Comparison of ENCODE assay signal across 1 cellular context in the genomic region with DNA sequence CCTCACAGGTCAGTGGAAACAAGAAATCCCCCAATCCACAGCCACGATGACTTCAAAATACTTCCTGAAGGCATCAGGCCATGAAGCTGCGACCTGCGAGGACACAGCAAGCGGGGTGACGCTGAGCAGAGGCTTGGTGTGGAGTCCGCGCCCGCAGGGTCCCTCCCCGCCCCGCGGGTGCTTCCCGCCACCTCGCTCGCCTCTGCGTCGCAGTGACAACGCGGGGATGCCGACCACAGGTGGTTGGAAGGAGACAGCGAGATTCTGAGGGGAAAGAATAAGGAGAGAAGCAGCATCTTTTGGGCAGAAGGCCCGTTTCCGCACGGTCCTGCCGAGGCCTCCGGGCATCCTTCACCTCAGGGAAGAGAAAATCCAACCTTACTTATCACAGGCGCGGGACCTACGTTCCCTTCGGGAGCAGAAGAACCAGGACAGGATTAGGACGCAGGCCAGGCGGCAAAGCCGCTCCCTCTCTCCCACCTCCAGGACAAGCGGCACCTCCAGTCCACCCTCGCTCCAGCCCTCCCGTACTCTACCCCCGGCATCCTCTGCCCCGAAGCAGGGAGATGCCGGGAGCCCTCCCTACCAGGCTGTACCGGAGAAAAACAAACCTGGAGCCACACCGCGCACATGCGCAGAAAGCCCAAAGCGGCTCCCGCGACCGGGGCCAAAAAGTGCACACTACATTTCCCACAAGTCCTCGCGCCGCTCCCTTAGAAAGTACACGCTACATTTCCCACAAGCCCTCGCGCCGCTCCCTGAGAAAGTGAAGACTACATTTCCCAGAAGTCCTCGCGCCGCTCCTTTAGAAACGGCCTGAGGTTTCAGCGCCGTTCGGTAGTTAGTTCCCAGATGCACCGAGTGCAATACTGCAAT.
A peak's percentile ranks its signal among the peaks of the same experiment; 100 is the strongest.
TF ChIP-seq lines count a peak whose summit lies in the region.

No MANE protein-coding gene starts in this region.

TF ChIP-seq in K562, 482 proteins besides CTCF, POLR2A, EP300 and RAD21 (continued from another document and continues in another):
- TF ChIP-seq AFF1 (IDR thresholded peaks at IDR 0.05; ENCODE audit: low read depth in 1 of 2, partially characterized antibody in 2 of 2) (peak in 1 of 2 experiments; percentile 98), ZNF644 (tag; IDR thresholded peaks at IDR 0.05; ENCODE audit: low read depth) (peak; percentile 87), YY1 (IDR thresholded peaks at IDR 0.05; ENCODE audit: borderline replicate concordance in 1 of 3, control insufficient read depth in 1 of 3, extremely low read depth in 1 of 3, insufficient read depth in 3 of 3, insufficient read length in 1 of 3, insufficient replicate concordance in 2 of 3, low read depth in 1 of 3, low read length in 2 of 3) (peak in 2 of 3 experiments; percentile 28 to 43), HCFC1 (IDR thresholded peaks at IDR 0.05; ENCODE audit: low read depth, low read length) (peak; percentile 98), HNRNPL (IDR thresholded peaks at IDR 0.05; ENCODE audit: low read depth, low read length) (no peak), PRPF4 (IDR thresholded peaks at IDR 0.05; ENCODE audit: insufficient read depth, low read depth, low read length, poor library complexity, severe bottlenecking) (no peak), CTBP1 (IDR thresholded peaks at IDR 0.05; ENCODE audit: borderline replicate concordance) (peak; percentile 86), TEAD2 (tag; IDR thresholded peaks at IDR 0.05) (no peak), PCBP1 (IDR thresholded peaks at IDR 0.05; ENCODE audit: low read depth, low read length, poor library complexity, severe bottlenecking) (no peak), ZNF263 (CRISPR knock-in tag; IDR thresholded peaks at IDR 0.05; ENCODE audit: borderline replicate concordance) (0 out of 2 replicates have a peak, but pooled peaks have one; percentile 8), ID3 (CRISPR knock-in tag; IDR thresholded peaks at IDR 0.05) (no peak), ID3 (tag; IDR thresholded peaks at IDR 0.05) (no peak), SUPT5H (IDR thresholded peaks at IDR 0.05) (peak; percentile 71), CXXC5 (CRISPR knock-in tag; IDR thresholded peaks at IDR 0.05) (peak; percentile 59), GABPA (tag; conservative IDR thresholded peaks at IDR 0.05; ENCODE audit: low read depth) (peak; percentile 49), ETV5 (CRISPR knock-in tag; IDR thresholded peaks at IDR 0.05; ENCODE audit: low read depth) (peak; percentile 42; the same call in 1 of the 2 replicates), XRCC5 (IDR thresholded peaks at IDR 0.05; ENCODE audit: low read depth, low read length) (0 out of 2 replicates have a peak, but pooled peaks have one; percentile 44), ZNF316 (IDR thresholded peaks at IDR 0.05) (peak; percentile 62; the same call in 1 of the 2 replicates), SMAD4 (CRISPR knock-in tag; conservative IDR thresholded peaks at IDR 0.05) (no peak), LEF1 (IDR thresholded peaks at IDR 0.05) (no peak), TAF1 (IDR thresholded peaks at IDR 0.05; ENCODE audit: control insufficient read depth, extremely low read depth, insufficient read depth, low read length, severe bottlenecking) (peak; percentile 28), DPF2 (IDR thresholded peaks at IDR 0.05) (no peak; the same call in 1 of the 2 replicates), ZKSCAN3 (CRISPR knock-in tag; IDR thresholded peaks at IDR 0.05) (no peak), TOE1 (IDR thresholded peaks at IDR 0.05; ENCODE audit: borderline replicate concordance) (no peak; the same call in 1 of the 2 replicates), TOE1 (CRISPR knock-in tag; IDR thresholded peaks at IDR 0.05; ENCODE audit: borderline replicate concordance, low read depth) (0 out of 2 replicates have a peak, but pooled peaks have one; percentile 60), MTA2 (IDR thresholded peaks at IDR 0.05; ENCODE audit: low read depth) (no peak), ATF7 (IDR thresholded peaks at IDR 0.05) (peak; percentile 74), FOXA1 (IDR thresholded peaks at IDR 0.05; ENCODE audit: borderline replicate concordance) (no peak), SIN3A (IDR thresholded peaks at IDR 0.05; ENCODE audit: borderline replicate concordance in 2 of 2, control insufficient read depth in 1 of 2, low read depth in 2 of 2, low read length in 2 of 2) (peak; percentile 9 to 48; a peak in 1 of 4 replicates), SRSF7 (optimal IDR thresholded peaks at IDR 0.05; ENCODE audit: low read depth, low read length) (no peak), ELF1 (tag; IDR thresholded peaks at IDR 0.05) (peak; percentile 59; the same call in 1 of the 2 replicates), RCOR1 (IDR thresholded peaks at IDR 0.05; ENCODE audit: borderline replicate concordance in 1 of 2, low read depth in 2 of 2, low read length in 2 of 2) (0 out of 4 replicates have a peak, but pooled peaks of 1 of the 2 experiments have one; percentile 20), RNF2 (IDR thresholded peaks at IDR 0.05) (no peak), POLR2AphosphoS5 (IDR thresholded peaks at IDR 0.05; ENCODE audit: control insufficient read depth, insufficient read depth, low read depth, low read length) (no peak; the same call in 1 of the 2 replicates), EP400 (IDR thresholded peaks at IDR 0.05) (peak; percentile 70), MXI1 (IDR thresholded peaks at IDR 0.05; ENCODE audit: low read depth, low read length) (peak; percentile 55; the same call in 1 of the 2 replicates), FOXP1 (CRISPR knock-in tag; IDR thresholded peaks at IDR 0.05) (peak; percentile 71), BRCA1 (IDR thresholded peaks at IDR 0.05) (no peak), BRCA1 (CRISPR knock-in tag; IDR thresholded peaks at IDR 0.05) (no peak), TCF3 (CRISPR knock-in tag; IDR thresholded peaks at IDR 0.05) (0 out of 2 replicates have a peak, but pooled peaks have one; percentile 3), ZFX (CRISPR knock-in tag; IDR thresholded peaks at IDR 0.05) (peak; percentile 52), ZNF143 (CRISPR knock-in tag; IDR thresholded peaks at IDR 0.05) (peak; percentile 93), HMGN3 (IDR thresholded peaks at IDR 0.05; ENCODE audit: borderline replicate concordance, extremely low read depth, insufficient read length, low read depth, low read length) (peak; percentile 24), RBBP5 (IDR thresholded peaks at IDR 0.05; ENCODE audit: borderline replicate concordance, insufficient read depth, low read length, poor library complexity, severe bottlenecking) (peak; percentile 80)
- TF ChIP-seq, protein P1, sequence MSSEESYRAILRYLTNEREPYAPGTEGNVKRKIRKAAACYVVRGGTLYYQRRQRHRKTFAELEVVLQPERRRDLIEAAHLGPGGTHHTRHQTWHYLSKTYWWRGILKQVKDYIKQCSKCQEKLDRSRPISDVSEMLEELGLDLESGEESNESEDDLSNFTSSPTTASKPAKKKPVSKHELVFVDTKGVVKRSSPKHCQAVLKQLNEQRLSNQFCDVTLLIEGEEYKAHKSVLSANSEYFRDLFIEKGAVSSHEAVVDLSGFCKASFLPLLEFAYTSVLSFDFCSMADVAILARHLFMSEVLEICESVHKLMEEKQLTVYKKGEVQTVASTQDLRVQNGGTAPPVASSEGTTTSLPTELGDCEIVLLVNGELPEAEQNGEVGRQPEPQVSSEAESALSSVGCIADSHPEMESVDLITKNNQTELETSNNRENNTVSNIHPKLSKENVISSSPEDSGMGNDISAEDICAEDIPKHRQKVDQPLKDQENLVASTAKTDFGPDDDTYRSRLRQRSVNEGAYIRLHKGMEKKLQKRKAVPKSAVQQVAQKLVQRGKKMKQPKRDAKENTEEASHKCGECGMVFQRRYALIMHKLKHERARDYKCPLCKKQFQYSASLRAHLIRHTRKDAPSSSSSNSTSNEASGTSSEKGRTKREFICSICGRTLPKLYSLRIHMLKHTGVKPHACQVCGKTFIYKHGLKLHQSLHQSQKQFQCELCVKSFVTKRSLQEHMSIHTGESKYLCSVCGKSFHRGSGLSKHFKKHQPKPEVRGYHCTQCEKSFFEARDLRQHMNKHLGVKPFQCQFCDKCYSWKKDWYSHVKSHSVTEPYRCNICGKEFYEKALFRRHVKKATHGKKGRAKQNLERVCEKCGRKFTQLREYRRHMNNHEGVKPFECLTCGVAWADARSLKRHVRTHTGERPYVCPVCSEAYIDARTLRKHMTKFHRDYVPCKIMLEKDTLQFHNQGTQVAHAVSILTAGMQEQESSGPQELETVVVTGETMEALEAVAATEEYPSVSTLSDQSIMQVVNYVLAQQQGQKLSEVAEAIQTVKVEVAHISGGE (CRISPR knock-in tag; IDR thresholded peaks at IDR 0.05) = peak in 1 of 3 experiments; percentile 72; a peak in 2 of 6 replicates
- TF ChIP-seq, protein P2, sequence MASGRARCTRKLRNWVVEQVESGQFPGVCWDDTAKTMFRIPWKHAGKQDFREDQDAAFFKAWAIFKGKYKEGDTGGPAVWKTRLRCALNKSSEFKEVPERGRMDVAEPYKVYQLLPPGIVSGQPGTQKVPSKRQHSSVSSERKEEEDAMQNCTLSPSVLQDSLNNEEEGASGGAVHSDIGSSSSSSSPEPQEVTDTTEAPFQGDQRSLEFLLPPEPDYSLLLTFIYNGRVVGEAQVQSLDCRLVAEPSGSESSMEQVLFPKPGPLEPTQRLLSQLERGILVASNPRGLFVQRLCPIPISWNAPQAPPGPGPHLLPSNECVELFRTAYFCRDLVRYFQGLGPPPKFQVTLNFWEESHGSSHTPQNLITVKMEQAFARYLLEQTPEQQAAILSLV (tag; IDR thresholded peaks at IDR 0.05) = 0 out of 2 replicates have a peak, but pooled peaks have one; percentile 17
- TF ChIP-seq, protein P3, sequence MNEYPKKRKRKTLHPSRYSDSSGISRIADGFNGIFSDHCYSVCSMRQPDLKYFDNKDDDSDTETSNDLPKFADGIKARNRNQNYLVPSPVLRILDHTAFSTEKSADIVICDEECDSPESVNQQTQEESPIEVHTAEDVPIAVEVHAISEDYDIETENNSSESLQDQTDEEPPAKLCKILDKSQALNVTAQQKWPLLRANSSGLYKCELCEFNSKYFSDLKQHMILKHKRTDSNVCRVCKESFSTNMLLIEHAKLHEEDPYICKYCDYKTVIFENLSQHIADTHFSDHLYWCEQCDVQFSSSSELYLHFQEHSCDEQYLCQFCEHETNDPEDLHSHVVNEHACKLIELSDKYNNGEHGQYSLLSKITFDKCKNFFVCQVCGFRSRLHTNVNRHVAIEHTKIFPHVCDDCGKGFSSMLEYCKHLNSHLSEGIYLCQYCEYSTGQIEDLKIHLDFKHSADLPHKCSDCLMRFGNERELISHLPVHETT (CRISPR knock-in tag; conservative IDR thresholded peaks at IDR 0.05 in 1 of 2, IDR thresholded peaks at IDR 0.05 in 1 of 2) = peak in 1 of 2 experiments; percentile 55; a peak in 2 of 4 replicates
- TF ChIP-seq, protein P4, sequence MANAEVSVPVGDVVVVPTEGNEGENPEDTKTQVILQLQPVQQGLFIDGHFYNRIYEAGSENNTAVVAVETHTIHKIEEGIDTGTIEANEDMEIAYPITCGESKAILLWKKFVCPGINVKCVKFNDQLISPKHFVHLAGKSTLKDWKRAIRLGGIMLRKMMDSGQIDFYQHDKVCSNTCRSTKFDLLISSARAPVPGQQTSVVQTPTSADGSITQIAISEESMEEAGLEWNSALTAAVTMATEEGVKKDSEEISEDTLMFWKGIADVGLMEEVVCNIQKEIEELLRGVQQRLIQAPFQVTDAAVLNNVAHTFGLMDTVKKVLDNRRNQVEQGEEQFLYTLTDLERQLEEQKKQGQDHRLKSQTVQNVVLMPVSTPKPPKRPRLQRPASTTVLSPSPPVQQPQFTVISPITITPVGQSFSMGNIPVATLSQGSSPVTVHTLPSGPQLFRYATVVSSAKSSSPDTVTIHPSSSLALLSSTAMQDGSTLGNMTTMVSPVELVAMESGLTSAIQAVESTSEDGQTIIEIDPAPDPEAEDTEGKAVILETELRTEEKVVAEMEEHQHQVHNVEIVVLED (CRISPR knock-in tag; IDR thresholded peaks at IDR 0.05) = peak; percentile 41; the same call in 1 of the 2 replicates
- TF ChIP-seq, protein P5, sequence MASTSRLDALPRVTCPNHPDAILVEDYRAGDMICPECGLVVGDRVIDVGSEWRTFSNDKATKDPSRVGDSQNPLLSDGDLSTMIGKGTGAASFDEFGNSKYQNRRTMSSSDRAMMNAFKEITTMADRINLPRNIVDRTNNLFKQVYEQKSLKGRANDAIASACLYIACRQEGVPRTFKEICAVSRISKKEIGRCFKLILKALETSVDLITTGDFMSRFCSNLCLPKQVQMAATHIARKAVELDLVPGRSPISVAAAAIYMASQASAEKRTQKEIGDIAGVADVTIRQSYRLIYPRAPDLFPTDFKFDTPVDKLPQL (IDR thresholded peaks at IDR 0.05; ENCODE audit: extremely low read depth, insufficient read length) = no peak
